20 cellular contexts compared by ENCODE assay signal in the genomic region with DNA sequence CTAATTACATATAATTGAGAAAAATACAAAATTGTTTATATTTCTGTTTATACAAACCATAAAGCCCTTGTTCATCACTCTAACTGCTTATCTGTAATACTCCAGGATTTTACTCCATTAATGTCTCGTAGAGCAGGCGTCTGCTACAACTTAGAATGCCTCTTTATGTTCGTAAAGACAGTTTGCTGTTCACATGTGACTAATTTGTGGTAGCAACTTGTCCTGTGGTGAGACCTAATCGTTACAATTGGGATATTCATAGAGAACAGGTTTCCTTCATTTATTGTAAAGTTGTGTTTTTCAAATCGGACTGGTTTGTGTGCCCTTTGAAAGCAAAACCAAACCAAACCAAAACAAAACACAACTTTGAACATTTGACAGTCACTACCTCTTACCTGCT.
A peak's percentile ranks its signal among the peaks of the same experiment; 100 is the strongest.
DNase-seq lines count a peak whose midpoint lies in the region; ATAC-seq and TF ChIP-seq lines count a peak whose summit lies in the region.
"Had no signal": no experiment of that assay in that cellular context is flagged by ENCODE, and none has a peak within 500 bp of the region (broad histone marks: within the 10 kb centered on the region; RNA-seq: fewer than 3 reads in every experiment).

No MANE protein-coding gene starts in this region.

- H3K4ac ChIP-seq in mesenchymal stem cell (ENCODE audit: low read depth in 1 of 2, low read length in 2 of 2): no peak overlapping the region

- 75% methylated on average over 4 of the region's 5 CpGs for WGBS in mesenchymal stem cell

- H3K27me3 ChIP-seq in BLaER1 (no peaks in the 10 kb centered on the region), SJCRH30 (no peaks in the 10 kb centered on the region), mesenchymal stem cell (ENCODE audit: control insufficient read depth in 1 of 2, insufficient read depth in 1 of 2, low read length in 2 of 2) (no peaks in the 10 kb centered on the region)
- H3K27me3 ChIP-seq: BE2C had no signal

- H4K20me1 ChIP-seq in BLaER1: peaks cover 23% of the 10 kb centered on the region; the same call in 1 of the 2 replicates

- no peak overlapping the region for H2AFZ ChIP-seq in mesenchymal stem cell (ENCODE audit: low read depth, low read length)

- no peak overlapping the region for H4K91ac ChIP-seq in mesenchymal stem cell (ENCODE audit: low read length)

- H2BK5ac ChIP-seq in mesenchymal stem cell (ENCODE audit: low read depth, low read length, poor library complexity, severe bottlenecking): no peak overlapping the region

- no peak for ATAC-seq in GM18517 (IDR thresholded peaks at IDR 0.05; ENCODE audit: unreplicated experiment)

- H3K27ac ChIP-seq in BLaER1 (no peak overlapping the region), HEK293 (ENCODE audit: extremely low read depth, low read depth, low read length) (no peak overlapping the region), SJCRH30 (peak overlapping the region; percentile 99), mesenchymal stem cell (ENCODE audit: low read length, poor library complexity, severe bottlenecking) (no peak overlapping the region)
- H3K27ac ChIP-seq: 22Rv1 had no signal

- H3K4me1 ChIP-seq in BLaER1: peaks cover 17% of the 10 kb centered on the region
- H3K4me1 ChIP-seq in HEK293 (ENCODE audit: control insufficient read depth, insufficient read depth, low read length): peaks cover 10% of the 10 kb centered on the region; the same call in 1 of the 2 replicates
- H3K4me1 ChIP-seq in SJCRH30: peaks cover 47% of the 10 kb centered on the region
- H3K4me1 ChIP-seq in mesenchymal stem cell (ENCODE audit: control insufficient read depth, insufficient read depth, low read depth, low read length): no peaks in the 10 kb centered on the region
- H3K4me1 ChIP-seq: BE2C, Caco-2 had no signal

- H3K36me3 ChIP-seq in BLaER1 (no peaks in the 10 kb centered on the region), HEK293 (ENCODE audit: control insufficient read depth in 2 of 2, insufficient read depth in 1 of 2, low read length in 2 of 2) (no peaks in the 10 kb centered on the region), SJCRH30 (no peaks in the 10 kb centered on the region), mesenchymal stem cell (ENCODE audit: control insufficient read depth in 1 of 2, insufficient read depth in 2 of 2, low read depth in 1 of 2, low read length in 2 of 2) (peaks cover 0 to 7% of the 10 kb centered on the region in 2 experiments)
- H3K36me3 ChIP-seq: BE2C, HAP-1 had no signal

- H3K9me3 ChIP-seq in BLaER1: no peaks in the 10 kb centered on the region
- H3K9me3 ChIP-seq in HEK293 (ENCODE audit: control insufficient read depth, insufficient read depth, low read depth, low read length): no peaks in the 10 kb centered on the region
- H3K9me3 ChIP-seq in SJCRH30 (replicated peaks): no peaks in the 10 kb centered on the region
- H3K9me3 ChIP-seq in mesenchymal stem cell (ENCODE audit: control insufficient read depth, low read length): no peaks in the 10 kb centered on the region
- H3K9me3 ChIP-seq: BE2C, Caco-2, HAP-1 had no signal

- no peak overlapping the region for H2AK5ac ChIP-seq in mesenchymal stem cell (ENCODE audit: low read length, severe bottlenecking)

- H3K9ac ChIP-seq in BLaER1 (no peak overlapping the region), mesenchymal stem cell (ENCODE audit: low read length) (no peak overlapping the region)

- H4K8ac ChIP-seq in mesenchymal stem cell (ENCODE audit: low read length): no peak overlapping the region

- no peak overlapping the region for H3K23ac ChIP-seq in mesenchymal stem cell (ENCODE audit: low read length in 2 of 2)

- no peak overlapping the region for H3K18ac ChIP-seq in mesenchymal stem cell (ENCODE audit: low read depth in 1 of 2, low read length in 2 of 2)

- POLR2A ChIA-PET in HEK293 (lab: Yijun Ruan, JAX): no interaction called here

- no peak for TF ChIP-seq CTCF in HEK293 (tag by site-specific recombination; IDR thresholded peaks at IDR 0.05)

- H3K79me1 ChIP-seq in mesenchymal stem cell (replicated peaks; ENCODE audit: low read length, poor library complexity, severe bottlenecking): peaks cover 4% of the 10 kb centered on the region

- CTCF ChIA-PET in HEK293 (lab: Yijun Ruan, JAX): interaction anchor here (0.6 to 1.1 kb wide), 3 partner anchors 10 to 828 kb away, joined by 3 to 8 read pairs (median 6); no protein-coding TSS in a partner anchor

- no peak overlapping the region for H3K4me3 ChIP-seq in BLaER1
- H3K4me3 ChIP-seq in HEK293 (ENCODE audit: low read depth, low read length): no peak overlapping the region
- H3K4me3 ChIP-seq in SJCRH30: peak overlapping the region; percentile 17
- H3K4me3 ChIP-seq in mesenchymal stem cell (ENCODE audit: insufficient read depth in 1 of 2, low read depth in 1 of 2, low read length in 2 of 2): no peak overlapping the region
- H3K4me3 ChIP-seq: HAP-1 had no signal

- H2BK12ac ChIP-seq in mesenchymal stem cell (ENCODE audit: low read length in 2 of 2): no peak overlapping the region

- H2BK15ac ChIP-seq in mesenchymal stem cell (ENCODE audit: low read depth, poor library complexity, severe bottlenecking): no peak overlapping the region

- H2BK120ac ChIP-seq in mesenchymal stem cell (ENCODE audit: low read depth, low read length): no peak overlapping the region

- H3K4me2 ChIP-seq in BLaER1 (peak overlapping the region; percentile 16; the same call in 1 of the 2 replicates), mesenchymal stem cell (ENCODE audit: low read length, poor library complexity, severe bottlenecking) (no peak overlapping the region)

- H3K14ac ChIP-seq in mesenchymal stem cell (ENCODE audit: low read length in 2 of 2): no peak overlapping the region

- peak; percentile 13 to 72 for DNase-seq in SJCRH30
- DNase-seq in mesenchymal stem cell: peak; percentile 25
- DNase-seq in hepatic stellate cell (ENCODE audit: low spot score): no peak
- no peak for DNase-seq in DMS 273 (lab: John Stamatoyannopoulos, UW; ENCODE audit: unreplicated experiment)
- no peak for DNase-seq in DMS153 treated with DMSO at 0.1 percent for 48 hours (lab: John Stamatoyannopoulos, UW; ENCODE audit: unreplicated experiment)
- DNase-seq: AML-193; BE2C; C1 segment of cervical spinal cord; Caco-2; CD4-positive, alpha-beta memory T cell; DMS 273 treated with DMSO at 0.1 percent for 48 hours; DMS53; DMS79 treated with DMSO at 0.1 percent for 48 hours; GF-D8; GOT3 had no signal

TF ChIP-seq in HEK293, 187 proteins besides CTCF, POLR2A, EP300 and RAD21:
- 0 out of 2 replicates have a peak, but pooled peaks have one; percentile 8 for TF ChIP-seq PRDM6 (tag by site-specific recombination; IDR thresholded peaks at IDR 0.05)
- TF ChIP-seq, protein P1, sequence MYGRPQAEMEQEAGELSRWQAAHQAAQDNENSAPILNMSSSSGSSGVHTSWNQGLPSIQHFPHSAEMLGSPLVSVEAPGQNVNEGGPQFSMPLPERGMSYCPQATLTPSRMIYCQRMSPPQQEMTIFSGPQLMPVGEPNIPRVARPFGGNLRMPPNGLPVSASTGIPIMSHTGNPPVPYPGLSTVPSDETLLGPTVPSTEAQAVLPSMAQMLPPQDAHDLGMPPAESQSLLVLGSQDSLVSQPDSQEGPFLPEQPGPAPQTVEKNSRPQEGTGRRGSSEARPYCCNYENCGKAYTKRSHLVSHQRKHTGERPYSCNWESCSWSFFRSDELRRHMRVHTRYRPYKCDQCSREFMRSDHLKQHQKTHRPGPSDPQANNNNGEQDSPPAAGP (tag by site-specific recombination; IDR thresholded peaks at IDR 0.05): no peak

Comparison
In these comparisons a context has a peak if more than half of its experiments do, and no peak if none do; other contexts are left out.
1. DNase-seq: peak in SJCRH30 (2 of 2) and mesenchymal stem cell (single experiment); none in hepatic stellate cell (single experiment), DMS 273 (single experiment) and DMS153 treated with DMSO at 0.1 percent for 48 hours (single experiment).